17 cellular contexts compared by ENCODE assay signal in the genomic region with DNA sequence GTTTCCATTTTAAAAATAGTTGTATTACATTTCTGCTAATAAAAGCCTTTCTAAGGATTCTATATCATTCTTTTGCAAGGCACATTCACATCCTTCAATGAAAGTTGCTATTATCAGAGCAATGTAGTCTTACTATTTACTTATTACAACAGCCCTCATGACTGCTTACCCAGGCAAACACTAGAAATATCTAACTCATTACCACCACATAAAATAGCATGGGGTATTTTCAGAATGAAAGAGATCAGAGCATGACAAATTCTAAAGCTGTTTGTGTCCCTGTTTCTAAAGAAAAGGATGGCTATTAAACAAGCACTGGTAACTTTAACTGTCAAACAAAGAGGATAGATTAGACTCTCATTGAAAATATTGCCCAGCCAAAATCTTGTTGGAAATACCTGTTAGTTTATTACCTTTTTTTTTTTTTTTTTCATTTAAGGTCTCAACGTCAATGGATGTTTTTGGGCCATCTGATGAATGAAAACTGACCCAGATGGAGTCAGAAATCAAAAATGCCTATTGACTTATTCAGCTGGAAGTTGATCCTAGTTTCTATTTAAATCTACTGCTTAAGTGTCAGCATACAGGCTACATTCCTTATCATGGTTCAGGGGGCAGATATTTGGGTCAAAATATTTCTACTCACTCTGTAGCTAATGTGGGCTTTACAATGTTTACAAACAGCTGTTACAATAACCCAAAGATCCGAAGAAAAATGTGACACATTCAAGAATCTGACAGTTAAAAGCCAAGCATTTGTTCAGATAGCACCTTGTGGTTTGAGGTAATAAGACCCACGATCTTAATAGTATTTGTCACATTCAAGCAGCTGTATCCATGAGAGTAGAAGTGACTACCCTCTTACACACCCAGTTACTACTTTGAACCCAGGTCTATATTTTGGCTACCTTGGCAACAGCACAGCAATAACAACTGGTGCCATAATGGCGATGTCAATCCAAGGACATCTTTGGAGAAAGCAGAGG.
A peak's percentile ranks its signal among the peaks of the same experiment; 100 is the strongest.
DNase-seq lines count a peak whose midpoint lies in the region; TF ChIP-seq lines count a peak whose summit lies in the region.
"Had no signal": no experiment of that assay in that cellular context is flagged by ENCODE, and none has a peak within 500 bp of the region (broad histone marks: within the 10 kb centered on the region; RNA-seq: fewer than 3 reads in every experiment).

No MANE protein-coding gene starts in this region.

- H3K4me3 ChIP-seq in skeletal muscle tissue (ENCODE audit: low read length in 3 of 3) (peak overlapping the region in 1 of 3 donors; percentile 8), uterus (no peak overlapping the region)
- H3K4me3 ChIP-seq: GM23338, spleen, transverse colon had no signal

- H3K4me1 Mint-ChIP-seq in activated CD4-positive, alpha-beta memory T cell treated with anti-CD3 and anti-CD28 coated beads for 36 hours (ENCODE audit: low read depth), result no peaks in the 10 kb centered on the region
- H3K4me1 Mint-ChIP-seq: T-helper 17 cell had no signal

- POLR2A ChIA-PET in activated CD4-positive, alpha-beta memory T cell treated with anti-CD3 and anti-CD28 coated beads for 36 hours (lab: Charles Lee), result no interaction called here

- TF ChIP-seq POLR2A in uterus (IDR thresholded peaks at IDR 0.05), result no peak

- H3K27me3 ChIP-seq in skeletal muscle tissue (ENCODE audit: control insufficient read depth in 3 of 3, insufficient read depth in 3 of 3, low read length in 3 of 3), result no peaks in the 10 kb centered on the region
- no peaks in the 10 kb centered on the region for H3K27me3 ChIP-seq in uterus
- H3K27me3 ChIP-seq: spleen, transverse colon had no signal

- intact Hi-C loops in activated CD4-positive, alpha-beta memory T cell treated with anti-CD3 and anti-CD28 coated beads for 36 hours (cut with micrococcal nuclease), result no loop called here
- intact Hi-C loops in uterus (cut with DNase I; ENCODE audit: low total_unique reads), result no loop called here

- H3K9me3 ChIP-seq in skeletal muscle tissue (ENCODE audit: control insufficient read depth in 3 of 3, low read length in 3 of 3) (no peaks in the 10 kb centered on the region), uterus (no peaks in the 10 kb centered on the region)
- H3K9me3 ChIP-seq: spleen, transverse colon had no signal

- peak overlapping the region; percentile 88 for H3K27ac ChIP-seq in skeletal muscle tissue (ENCODE audit: low read depth, low read length)
- H3K27ac ChIP-seq in uterus, result no peak overlapping the region
- H3K27ac ChIP-seq: 22Rv1, transverse colon had no signal

- H3K4me3 Mint-ChIP-seq in activated CD4-positive, alpha-beta memory T cell treated with anti-CD3 and anti-CD28 coated beads for 36 hours, result no peak overlapping the region
- H3K4me3 Mint-ChIP-seq: GM23338, T-helper 17 cell had no signal

- H3K27ac Mint-ChIP-seq in activated CD4-positive, alpha-beta memory T cell treated with anti-CD3 and anti-CD28 coated beads for 36 hours, result no peak overlapping the region
- H3K27ac Mint-ChIP-seq: GM23338, T-helper 17 cell had no signal

- H3K4me1 ChIP-seq in skeletal muscle tissue (ENCODE audit: control insufficient read depth in 3 of 3, insufficient read depth in 3 of 3, low read length in 3 of 3) (peaks cover 0 to 3% (median 3%) of the 10 kb centered on the region in 3 donors), uterus (no peaks in the 10 kb centered on the region)
- H3K4me1 ChIP-seq: transverse colon had no signal

- no peak for TF ChIP-seq CTCF in uterus (IDR thresholded peaks at IDR 0.05)

- peak in 2 of 3 experiments; percentile 17 to 52 for DNase-seq in NCI-H1417 (lab: John Stamatoyannopoulos, UW)
- DNase-seq in NCI-H1417 treated with DMSO at 0.1 percent for 48 hours (lab: John Stamatoyannopoulos, UW), result no peak
- peak; percentile 80 for DNase-seq in NCI-H748 treated with DMSO at 0.1 percent for 48 hours (lab: John Stamatoyannopoulos, UW)
- peak; percentile 38 for DNase-seq in fibroblast of peridontal ligament (ENCODE audit: extremely low read depth)
- no peak for DNase-seq in activated T-cell treated with anti-CD3 and anti-CD28 coated beads for 4 hours
- no peak for DNase-seq in activated CD4-positive, alpha-beta memory T cell treated with anti-CD3 and anti-CD28 coated beads for 36 hours
- no peak for DNase-seq in uterus
- DNase-seq: activated naive CD4-positive, alpha-beta T cell treated with Interleukin-2 at 50 U/mL for 16 hours; cortex of kidney; NCI-H1105; OCI-M1; spleen; T-helper 17 cell; transverse colon had no signal

- no peaks in the 10 kb centered on the region for H3K36me3 Mint-ChIP-seq in activated CD4-positive, alpha-beta memory T cell treated with anti-CD3 and anti-CD28 coated beads for 36 hours

- CTCF ChIA-PET in activated CD4-positive, alpha-beta memory T cell treated with anti-CD3 and anti-CD28 coated beads for 36 hours (lab: Charles Lee), result no interaction called here

- H3K9me3 Mint-ChIP-seq in activated CD4-positive, alpha-beta memory T cell treated with anti-CD3 and anti-CD28 coated beads for 36 hours, result peaks cover 5% of the 10 kb centered on the region
- H3K9me3 Mint-ChIP-seq: GM23338 had no signal

- H3K9ac ChIP-seq in skeletal muscle tissue (ENCODE audit: low read depth in 1 of 3, low read length in 3 of 3), result peak overlapping the region in 1 of 3 donors; percentile 46

- H3K27me3 Mint-ChIP-seq in activated CD4-positive, alpha-beta memory T cell treated with anti-CD3 and anti-CD28 coated beads for 36 hours, result no peaks in the 10 kb centered on the region
- H3K27me3 Mint-ChIP-seq: T-helper 17 cell had no signal

- H3K36me3 ChIP-seq in skeletal muscle tissue (ENCODE audit: control insufficient read depth in 3 of 3, insufficient read depth in 3 of 3, low read length in 3 of 3) (no peaks in the 10 kb centered on the region), uterus (no peaks in the 10 kb centered on the region)
- H3K36me3 ChIP-seq: spleen, transverse colon had no signal

Comparison
In these comparisons a context has a peak if more than half of its experiments do, and no peak if none do; other contexts are left out.
1. DNase-seq: peak in NCI-H1417 (2 of 3), NCI-H748 treated with DMSO at 0.1 percent for 48 hours (single experiment) and fibroblast of peridontal ligament (single experiment); none in NCI-H1417 treated with DMSO at 0.1 percent for 48 hours (single experiment), activated T-cell treated with anti-CD3 and anti-CD28 coated beads for 4 hours (single experiment), activated CD4-positive, alpha-beta memory T cell treated with anti-CD3 and anti-CD28 coated beads for 36 hours (single experiment) and uterus (0 of 2).